1 cellular context compared by ENCODE assay signal in the genomic region with DNA sequence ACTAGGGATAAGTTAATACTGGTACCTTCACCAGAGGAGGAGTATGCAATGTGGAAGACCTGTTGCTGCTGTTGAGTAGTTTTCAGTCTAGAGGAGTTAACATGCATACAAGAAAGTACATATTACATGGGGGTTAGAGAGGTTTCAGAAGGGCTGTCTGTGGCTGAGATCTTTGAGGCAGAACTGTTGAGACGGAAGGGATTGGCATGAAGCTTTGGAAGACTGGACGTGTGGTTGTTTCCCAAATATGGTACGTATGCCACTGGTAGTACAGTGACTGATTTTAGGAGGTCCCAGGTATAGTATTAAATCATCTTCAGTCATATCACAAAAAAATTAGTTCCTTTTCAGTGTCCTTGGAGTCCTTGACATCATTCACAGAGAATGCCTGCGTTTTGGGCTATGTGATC.
TF ChIP-seq lines count a peak whose summit lies in the region.

No MANE protein-coding gene starts in this region.

TF ChIP-seq in SK-N-SH treated with all-trans-retinoic acid at 6 μM for 48 hours, 23 proteins besides CTCF, POLR2A, EP300 and RAD21 (continued from another document):
- TF ChIP-seq, protein P1, sequence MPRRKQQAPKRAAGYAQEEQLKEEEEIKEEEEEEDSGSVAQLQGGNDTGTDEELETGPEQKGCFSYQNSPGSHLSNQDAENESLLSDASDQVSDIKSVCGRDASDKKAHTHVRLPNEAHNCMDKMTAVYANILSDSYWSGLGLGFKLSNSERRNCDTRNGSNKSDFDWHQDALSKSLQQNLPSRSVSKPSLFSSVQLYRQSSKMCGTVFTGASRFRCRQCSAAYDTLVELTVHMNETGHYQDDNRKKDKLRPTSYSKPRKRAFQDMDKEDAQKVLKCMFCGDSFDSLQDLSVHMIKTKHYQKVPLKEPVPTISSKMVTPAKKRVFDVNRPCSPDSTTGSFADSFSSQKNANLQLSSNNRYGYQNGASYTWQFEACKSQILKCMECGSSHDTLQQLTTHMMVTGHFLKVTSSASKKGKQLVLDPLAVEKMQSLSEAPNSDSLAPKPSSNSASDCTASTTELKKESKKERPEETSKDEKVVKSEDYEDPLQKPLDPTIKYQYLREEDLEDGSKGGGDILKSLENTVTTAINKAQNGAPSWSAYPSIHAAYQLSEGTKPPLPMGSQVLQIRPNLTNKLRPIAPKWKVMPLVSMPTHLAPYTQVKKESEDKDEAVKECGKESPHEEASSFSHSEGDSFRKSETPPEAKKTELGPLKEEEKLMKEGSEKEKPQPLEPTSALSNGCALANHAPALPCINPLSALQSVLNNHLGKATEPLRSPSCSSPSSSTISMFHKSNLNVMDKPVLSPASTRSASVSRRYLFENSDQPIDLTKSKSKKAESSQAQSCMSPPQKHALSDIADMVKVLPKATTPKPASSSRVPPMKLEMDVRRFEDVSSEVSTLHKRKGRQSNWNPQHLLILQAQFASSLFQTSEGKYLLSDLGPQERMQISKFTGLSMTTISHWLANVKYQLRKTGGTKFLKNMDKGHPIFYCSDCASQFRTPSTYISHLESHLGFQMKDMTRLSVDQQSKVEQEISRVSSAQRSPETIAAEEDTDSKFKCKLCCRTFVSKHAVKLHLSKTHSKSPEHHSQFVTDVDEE (CRISPR knock-in tag; IDR thresholded peaks at IDR 0.05), result no peak
- no peak for TF ChIP-seq TOX (CRISPR knock-in tag; IDR thresholded peaks at IDR 0.05; ENCODE audit: borderline replicate concordance)
TF ChIP-seq in SK-N-SH treated with all-trans-retinoic acid at 6 μM for 48 hours: peak in this region for 0.
